ENCODE assay signal across 8 cellular contexts in genomic region chr14:104708606-104709268, GRCh38. TPM values are rescaled to one million over a fixed set of nuclear protein-coding genes. Genes with fewer than 3 reads are reported as not detected.
DNase-seq lines count a peak whose midpoint lies in the region; ATAC-seq, FAIRE-seq and TF ChIP-seq lines count a peak whose summit lies in the region.

No MANE protein-coding gene starts in this region.

- H3K4me3 ChIP-seq in AG10803 (ENCODE audit: low read length): no peak overlapping the region

- FAIRE-seq in GM19239 (lab: Jason Lieb, UNC): peak; percentile 95

- DNase-seq in AG10803 (ENCODE audit: low read depth): peak; percentile 41
- peak; percentile 99 for DNase-seq in GM19239 (ENCODE audit: insufficient read length, low spot score)
- peak; percentile 45 for DNase-seq in NCI-H146 treated with DMSO at 0.1 percent for 48 hours (lab: John Stamatoyannopoulos, UW; ENCODE audit: unreplicated experiment)
- peak; percentile 63 for DNase-seq in central memory CD4-positive, alpha-beta T cell
- DNase-seq in left lobe of liver (ENCODE audit: low spot score): peak; percentile 69
- DNase-seq in stimulated activated CD4-positive, alpha-beta T cell treated with anti-CD3 and anti-CD28 coated beads, TNF-alpha, amount 100 ng/mL, for 48 hours (ENCODE audit: low read depth in 3 of 3): peak; percentile 25 to 58 (median 56)
- no peak for DNase-seq in GF-D8 (lab: John Stamatoyannopoulos, UW)

- peak; percentile 71 to 80 for ATAC-seq in activated CD4-positive, CD25-positive, alpha-beta regulatory T cell treated with anti-CD3 and anti-CD28 coated beads, Interleukin-2, amount 50 U/mL, for 24 hours
- ATAC-seq in left lobe of liver: peak; percentile 81

- peak; percentile 93 for TF ChIP-seq CTCF in AG10803 (conservative IDR thresholded peaks at IDR 0.05; ENCODE audit: low read length)

RNA-seq across cellular contexts. Expression of gene ADSS1, which starts 15.3 kb away (rescaled TPM):
- total RNA-seq in left lobe of liver: 51.9 TPM

RNA-seq across cellular contexts. Expression of gene INF2, which starts 19.3 kb away (rescaled TPM):
- 63.1 TPM for total RNA-seq in left lobe of liver

RNA-seq across cellular contexts. Expression of gene SIVA1, which starts 44.2 kb away (rescaled TPM):
- 50.3 TPM for total RNA-seq in left lobe of liver
